8 cellular contexts compared by ENCODE assay signal in genomic region chr1:116990612-116991151, GRCh38. TPM values are rescaled to one million over a fixed set of nuclear protein-coding genes. Genes with fewer than 3 reads are reported as not detected.
DNase-seq lines count a peak whose midpoint lies in the region; ATAC-seq and TF ChIP-seq lines count a peak whose summit lies in the region.

No MANE protein-coding gene starts in this region.

- intact Hi-C loops in adrenal gland (cut with DNase I), result no loop called here
- intact Hi-C loops in Right ventricle myocardium superior (cut with DNase I), result no loop called here

- no peak for TF ChIP-seq CTCF in adrenal gland (IDR thresholded peaks at IDR 0.05)

- no peaks in the 10 kb centered on the region for H3K9me3 ChIP-seq in adrenal gland (replicated peaks in 1 of 3)

- H3K27me3 ChIP-seq in adrenal gland, result no peaks in the 10 kb centered on the region

- H3K36me3 ChIP-seq in adrenal gland (replicated peaks in 1 of 2), result no peaks in the 10 kb centered on the region

- H3K4me3 ChIP-seq in adrenal gland (no peak overlapping the region), skin epidermis (no peak overlapping the region)

- peak; percentile 91 for ATAC-seq in Right ventricle myocardium superior (ENCODE audit: poor library complexity)
- no peak for ATAC-seq in GM21526 (IDR thresholded peaks at IDR 0.05; ENCODE audit: low FRiP score, unreplicated experiment)

- WGBS in adrenal gland, 4 donors, result 46 to 54% (median 49%) methylated on average over 11 to 12 of the region's 12 CpGs

- DNase-seq in Kasumi-1 (lab: John Stamatoyannopoulos, UW) (peak; percentile 36 to 58), adrenal gland (peak; percentile 49 to 80 (median 73)), Right ventricle myocardium superior (peak; percentile 90), iPS-NIHi7 (ENCODE audit: extremely low spot score) (no peak), occipital lobe (lab: John Stamatoyannopoulos, UW) (no peak)
- no peak for DNase-seq in effector CD4-positive, alpha-beta T cell

- no peak for TF ChIP-seq POLR2A in adrenal gland (IDR thresholded peaks at IDR 0.05)

- H3K27ac ChIP-seq in adrenal gland (peak overlapping the region in 4 of 5 donors; percentile 33 to 75 (median 60)), skin epidermis (peak overlapping the region in 15 of 21 experiments; percentile 1 to 72 (median 46))

- peaks cover 19 to 32% of the 10 kb centered on the region in 2 donors for H3K4me1 ChIP-seq in adrenal gland (replicated peaks in 1 of 2)

RNA-seq across cellular contexts. Expression of gene CD101, which starts 10.9 kb away (rescaled TPM):
- 1 to 10 TPM in 6 of 8 donors, under 1 TPM in 2; 0.47 to 2.9 (median 1.5) TPM for total RNA-seq in adrenal gland
- polyA plus RNA-seq in adrenal gland, result 1 to 10 TPM; 1.8 to 7.5 (median 6.1) TPM
- 1.0 TPM for total RNA-seq in Right ventricle myocardium superior
- total RNA-seq in occipital lobe, result 1.1 TPM

Comparison
In these comparisons a context has a peak if more than half of its experiments do, and no peak if none do; other contexts are left out.
1. DNase-seq: peak in Kasumi-1 (2 of 2), adrenal gland (7 of 7) and Right ventricle myocardium superior (single experiment); none in iPS-NIHi7 (single experiment), effector CD4-positive, alpha-beta T cell (single experiment) and occipital lobe (single experiment).